Comparison of ENCODE assay signal across 8 cellular contexts in the genomic region with DNA sequence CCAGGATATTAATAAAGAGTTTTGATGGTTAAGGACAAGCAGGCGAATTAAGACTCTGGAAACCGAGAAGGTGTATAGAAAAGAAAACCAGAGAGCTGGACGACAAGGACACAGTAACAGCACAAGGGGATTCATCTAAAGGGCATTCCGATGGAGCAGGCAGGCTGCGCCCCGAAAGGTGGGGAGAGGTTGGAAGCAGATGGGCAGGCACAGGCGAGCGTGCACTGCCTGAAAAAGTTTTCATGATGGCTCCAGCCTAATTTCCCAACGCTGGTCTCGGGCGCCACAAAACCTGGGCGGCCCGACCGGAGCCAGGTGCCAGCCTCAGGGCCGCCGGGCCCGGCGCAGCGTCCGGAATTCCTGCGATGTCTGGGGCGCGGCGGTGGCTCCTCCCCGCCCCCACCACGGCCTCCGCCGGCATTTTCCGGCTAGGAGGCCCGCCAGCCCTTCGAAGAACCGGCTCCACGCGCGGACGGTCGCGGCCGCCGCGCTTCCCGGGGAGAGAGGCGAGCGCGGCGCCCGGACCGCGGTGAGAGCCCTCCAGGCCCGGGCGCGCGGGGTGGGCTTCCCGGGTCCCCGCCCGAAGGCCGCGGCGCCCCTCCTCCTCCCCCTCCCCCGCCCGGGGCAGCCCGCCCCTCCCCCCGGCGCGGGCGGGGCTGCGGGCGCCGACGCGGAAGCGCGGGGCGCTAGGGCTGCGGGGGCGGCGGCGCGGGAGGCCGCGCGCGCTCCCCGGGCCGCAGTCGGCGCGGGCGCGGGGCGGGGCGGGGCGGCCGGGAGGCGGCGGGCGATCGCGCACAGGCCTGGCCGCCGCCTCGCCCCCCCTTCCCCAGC. TPM values are rescaled to one million over a fixed set of nuclear protein-coding genes. Genes with fewer than 3 reads are reported as not detected.
DNase-seq lines count a peak whose midpoint lies in the region; ATAC-seq and TF ChIP-seq lines count a peak whose summit lies in the region.

No MANE protein-coding gene starts in this region.

- peak overlapping the region; percentile 99 for H3K4me3 Mint-ChIP-seq in Caco-2 (ENCODE audit: unreplicated experiment)
- peak overlapping the region; percentile 82 for H3K4me3 Mint-ChIP-seq in activated naive CD8-positive, alpha-beta T cell treated with anti-CD3 and anti-CD28 coated beads, Interleukin-2, amount 10 ng/mL, durations not matched to agents 7 days and 5 days

- POLR2A ChIA-PET in Caco-2 (lab: Charles Lee) = interaction anchor here (0.7 to 2.7 kb wide), 7 partner anchors 27 to 278 kb away, joined by 3 to 25 read pairs (median 5); a partner anchor contains a TSS
- POLR2A ChIA-PET in activated naive CD8-positive, alpha-beta T cell treated with anti-CD3 and anti-CD28 coated beads, Interleukin-2, amount 10 ng/mL, durations not matched to agents 7 days and 5 days (lab: Charles Lee) = interaction anchor here (0.6 to 3.2 kb wide), 17 partner anchors 10 to 199 kb away, joined by 3 to 61 read pairs (median 6); a partner anchor contains a TSS

- peak; percentile 9 for ATAC-seq in activated naive CD8-positive, alpha-beta T cell treated with anti-CD3 and anti-CD28 coated beads, Interleukin-2, amount 10 ng/mL, durations not matched to agents 7 days and 5 days (ENCODE audit: low read depth)
- peak; percentile 7 to 46 (median 36) for ATAC-seq in heart left ventricle

- intact Hi-C loops in Caco-2 (cut with micrococcal nuclease; ENCODE audit: unreplicated experiment) (loop anchor here (1.0 to 5.0 kb wide), 5 partner anchors 27 to 399 kb away; a partner anchor contains a TSS), heart left ventricle (cut with DNase I) (loop anchor here in 9 of 10 donors (1.0 to 10.0 kb wide), 14 partner anchors 27 to 199 kb away; a partner anchor contains a TSS)

- H3K27ac ChIP-seq in HL-60 (replicated peaks) = peak overlapping the region; percentile 100
- peak overlapping the region; percentile 98 to 100 (median 100) for H3K27ac ChIP-seq in heart left ventricle

- H3K36me3 ChIP-seq in Caco-2 (ENCODE audit: control insufficient read depth, insufficient read depth, low read length) (no peaks in the 10 kb centered on the region), heart left ventricle (no peaks in the 10 kb centered on the region)

- H3K4me3 ChIP-seq in Caco-2 (ENCODE audit: low read depth, low read length) (peak overlapping the region; percentile 82), HL-60 (replicated peaks; ENCODE audit: insufficient read depth, low read length) (peak overlapping the region; percentile 52), heart left ventricle (peak overlapping the region; percentile 58 to 96 (median 88))

- no peaks in the 10 kb centered on the region for H3K9me3 Mint-ChIP-seq in Caco-2 (ENCODE audit: unreplicated experiment)
- no peaks in the 10 kb centered on the region for H3K9me3 Mint-ChIP-seq in activated naive CD8-positive, alpha-beta T cell treated with anti-CD3 and anti-CD28 coated beads, Interleukin-2, amount 10 ng/mL, durations not matched to agents 7 days and 5 days

- H3K36me3 Mint-ChIP-seq in Caco-2 (ENCODE audit: insufficient read depth, unreplicated experiment) = peaks cover 10% of the 10 kb centered on the region
- peaks cover 4% of the 10 kb centered on the region for H3K36me3 Mint-ChIP-seq in activated naive CD8-positive, alpha-beta T cell treated with anti-CD3 and anti-CD28 coated beads, Interleukin-2, amount 10 ng/mL, durations not matched to agents 7 days and 5 days

- no peaks in the 10 kb centered on the region for H3K27me3 ChIP-seq in Caco-2 (replicated peaks; ENCODE audit: control insufficient read depth, insufficient read depth, low read length)
- H3K27me3 ChIP-seq in HL-60 (ENCODE audit: insufficient read depth, poor library complexity, severe bottlenecking) = no peaks in the 10 kb centered on the region
- H3K27me3 ChIP-seq in heart left ventricle = no peaks in the 10 kb centered on the region

- peak overlapping the region; percentile 100 for H3K27ac Mint-ChIP-seq in Caco-2 (ENCODE audit: unreplicated experiment)
- H3K27ac Mint-ChIP-seq in activated naive CD8-positive, alpha-beta T cell treated with anti-CD3 and anti-CD28 coated beads, Interleukin-2, amount 10 ng/mL, durations not matched to agents 7 days and 5 days = peak overlapping the region; percentile 99

- in situ Hi-C loops in SK-MEL-5 (cut with HindIII; ENCODE audit: low pct_unique_long_range_greater_than_20kb, low sequenced_read_pairs) = no loop called here

- no peaks in the 10 kb centered on the region for H3K27me3 Mint-ChIP-seq in Caco-2 (ENCODE audit: insufficient read depth, unreplicated experiment)
- H3K27me3 Mint-ChIP-seq in activated naive CD8-positive, alpha-beta T cell treated with anti-CD3 and anti-CD28 coated beads, Interleukin-2, amount 10 ng/mL, durations not matched to agents 7 days and 5 days = no peaks in the 10 kb centered on the region

- DNase-seq in Caco-2 (peak; percentile 75 to 87), GM20000 (ENCODE audit: low spot score) (peak; percentile 93), HL-60 (ENCODE audit: low read depth in 1 of 2, low spot score in 1 of 2) (peak in 1 of 2 experiments; percentile 55), SK-MEL-5 (ENCODE audit: low read depth, low spot score) (peak; percentile 55), heart left ventricle (peak; percentile 76 to 84 (median 82)), pons (ENCODE audit: low spot score) (peak; percentile 61), OCI-M2 (lab: John Stamatoyannopoulos, UW; ENCODE audit: unreplicated experiment) (no peak)
- DNase-seq in activated naive CD8-positive, alpha-beta T cell treated with anti-CD3 and anti-CD28 coated beads, Interleukin-2, amount 10 ng/mL, durations not matched to agents 7 days and 5 days = peak; percentile 85

- BruUV-seq in Caco-2 (replicated peaks; lab: Mats Ljungman, UMichigan) = no TSS peak

- TF ChIP-seq CTCF in Caco-2 (IDR thresholded peaks at IDR 0.05; ENCODE audit: insufficient read depth in 1 of 2, low read depth in 1 of 2, low read length in 1 of 2, severe bottlenecking in 1 of 2, unreplicated experiment in 1 of 2) (no peak), GM20000 (IDR thresholded peaks at IDR 0.05; ENCODE audit: extremely low read depth, missing control alignments) (no peak), HL-60 (IDR thresholded peaks at IDR 0.05; ENCODE audit: insufficient read depth, low read length) (no peak), heart left ventricle (IDR thresholded peaks at IDR 0.05) (peak in 2 of 12 donors; percentile 11 to 19)

- peaks cover 16% of the 10 kb centered on the region for H3K4me1 Mint-ChIP-seq in Caco-2 (ENCODE audit: low read depth, unreplicated experiment)
- H3K4me1 Mint-ChIP-seq in activated naive CD8-positive, alpha-beta T cell treated with anti-CD3 and anti-CD28 coated beads, Interleukin-2, amount 10 ng/mL, durations not matched to agents 7 days and 5 days = peaks cover 30% of the 10 kb centered on the region

- 0 to 1% (median 0%) methylated on average over 19 to 102 of the region's 102 CpGs for WGBS in heart left ventricle, 4 donors

- TF ChIP-seq POLR2A in heart left ventricle (IDR thresholded peaks at IDR 0.05) = peak in 1 of 2 donors; percentile 79

- H3K4me1 ChIP-seq in Caco-2 = peaks cover 30% of the 10 kb centered on the region
- H3K4me1 ChIP-seq in heart left ventricle = peaks cover 6 to 37% (median 29%) of the 10 kb centered on the region in 12 donors

- CTCF ChIA-PET in Caco-2 (lab: Charles Lee) = interaction anchor here (1.0 kb wide), 1 partner anchor 146 kb away, joined by 6 read pairs; no protein-coding TSS in a partner anchor

- no peaks in the 10 kb centered on the region for H3K9me3 ChIP-seq in Caco-2
- H3K9me3 ChIP-seq in heart left ventricle = no peaks in the 10 kb centered on the region

RNA-seq across cellular contexts. Expression of a gene that starts 0.7 kb away (rescaled TPM):
- total RNA-seq in Caco-2 (2022) = 50.9 and 51.5 TPM in 2 replicates
- 42.6 and 43.9 TPM in 2 replicates for total RNA-seq in SK-MEL-5 (2014; rRNA removed; shearing (Covaris generic))
- polyA plus RNA-seq in SK-MEL-5 (2015; cell fraction: cytosol; rRNA removed) = 27.3 and 36.7 TPM in 2 replicates
- 44.8 and 45.7 TPM in 2 replicates for polyA plus RNA-seq in SK-MEL-5 (2015; cell fraction: nucleus; rRNA removed)
- total RNA-seq in activated naive CD8-positive, alpha-beta T cell treated with anti-CD3 and anti-CD28 coated beads, Interleukin-2, amount 10 ng/mL, durations not matched to agents 7 days and 5 days = 100 to 1,000 TPM; 109 to 122 TPM
- 10 to 100 TPM; 59.3 to 96.6 (median 72.1) TPM for total RNA-seq in heart left ventricle
- 10 to 100 TPM; 24.5 to 35.9 TPM for polyA plus RNA-seq in heart left ventricle
